In the genomic region with DNA sequence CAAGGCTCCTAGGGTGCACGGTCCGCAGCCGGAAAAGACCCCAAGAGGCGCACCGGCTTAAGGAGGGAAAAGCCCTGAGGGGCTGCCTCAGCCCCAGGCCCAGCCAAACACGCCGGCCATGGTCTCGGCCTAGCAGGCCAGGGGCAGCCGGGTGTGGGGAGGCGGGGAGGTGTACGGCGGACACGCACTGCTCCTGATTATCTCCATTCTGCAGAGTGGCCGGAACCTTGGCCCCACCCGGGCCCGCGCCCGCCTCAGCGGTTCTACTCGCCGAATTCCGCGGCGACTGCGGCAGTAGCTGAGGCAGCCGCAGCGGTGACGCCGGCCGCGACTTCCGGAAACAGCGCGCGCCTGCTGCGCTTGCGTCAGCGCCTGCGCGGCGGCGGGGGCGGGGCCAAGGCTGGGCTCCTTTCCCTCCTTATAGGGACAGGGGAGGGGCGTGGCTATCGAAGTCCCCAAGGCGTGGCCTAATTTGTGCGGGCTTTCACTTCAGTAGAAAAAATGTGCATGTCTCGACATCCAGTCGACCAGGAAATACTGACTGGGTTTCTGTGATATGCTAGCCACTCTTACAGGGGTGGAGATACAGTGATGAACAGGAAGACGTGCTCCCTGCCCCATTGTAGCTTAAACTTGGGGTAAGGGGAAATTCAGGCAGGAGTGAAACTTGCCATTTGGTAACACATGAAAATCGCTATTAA, we compare ENCODE assay signal across 8 cellular contexts. TPM values are rescaled to one million over a fixed set of nuclear protein-coding genes. Genes with fewer than 3 reads are reported as not detected.
A peak's percentile ranks its signal among the peaks of the same experiment; 100 is the strongest.
DNase-seq lines count a peak whose midpoint lies in the region; FAIRE-seq and TF ChIP-seq lines count a peak whose summit lies in the region.

A gene with protein sequence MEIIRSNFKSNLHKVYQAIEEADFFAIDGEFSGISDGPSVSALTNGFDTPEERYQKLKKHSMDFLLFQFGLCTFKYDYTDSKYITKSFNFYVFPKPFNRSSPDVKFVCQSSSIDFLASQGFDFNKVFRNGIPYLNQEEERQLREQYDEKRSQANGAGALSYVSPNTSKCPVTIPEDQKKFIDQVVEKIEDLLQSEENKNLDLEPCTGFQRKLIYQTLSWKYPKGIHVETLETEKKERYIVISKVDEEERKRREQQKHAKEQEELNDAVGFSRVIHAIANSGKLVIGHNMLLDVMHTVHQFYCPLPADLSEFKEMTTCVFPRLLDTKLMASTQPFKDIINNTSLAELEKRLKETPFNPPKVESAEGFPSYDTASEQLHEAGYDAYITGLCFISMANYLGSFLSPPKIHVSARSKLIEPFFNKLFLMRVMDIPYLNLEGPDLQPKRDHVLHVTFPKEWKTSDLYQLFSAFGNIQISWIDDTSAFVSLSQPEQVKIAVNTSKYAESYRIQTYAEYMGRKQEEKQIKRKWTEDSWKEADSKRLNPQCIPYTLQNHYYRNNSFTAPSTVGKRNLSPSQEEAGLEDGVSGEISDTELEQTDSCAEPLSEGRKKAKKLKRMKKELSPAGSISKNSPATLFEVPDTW (minus strand): TSS at position 342 of the 701 bp plus-strand sequence. CDS start 135 bp downstream, at position 207.

- peak within 1 kb of the TSS; percentile 39 for H3K14ac ChIP-seq in neuronal stem cell (ENCODE audit: low read length)

- TF ChIP-seq CTCF in NB4 (IDR thresholded peaks at IDR 0.05; ENCODE audit: low read depth, low read length) = no peak

- no peaks in the 10 kb centered on the region for H3K27me3 Mint-ChIP-seq in activated naive CD4-positive, alpha-beta T cell treated with anti-CD3 and anti-CD28 coated beads for 36 hours (ENCODE audit: low read depth)

- peaks cover 3 to 46% of the 10 kb centered on the region in 2 donors for H3K36me3 ChIP-seq in neuronal stem cell (replicated peaks in 1 of 2; ENCODE audit: control insufficient read depth in 2 of 2, insufficient read depth in 2 of 2, low read length in 2 of 2)
- H3K36me3 ChIP-seq in subcutaneous abdominal adipose tissue (ENCODE audit: control insufficient read depth in 5 of 5, insufficient read depth in 5 of 5, low read length in 5 of 5) = peaks cover 13 to 30% (median 20%) of the 10 kb centered on the region in 5 donors

- H3K18ac ChIP-seq in neuronal stem cell (ENCODE audit: low read length) = peak within 1 kb of the TSS; percentile 84

- H3K4me3 Mint-ChIP-seq in activated naive CD4-positive, alpha-beta T cell treated with anti-CD3 and anti-CD28 coated beads for 36 hours = peak within 1 kb of the TSS; percentile 88

- H3K4me1 Mint-ChIP-seq in activated naive CD4-positive, alpha-beta T cell treated with anti-CD3 and anti-CD28 coated beads for 36 hours (ENCODE audit: low read depth) = peaks cover 44% of the 10 kb centered on the region

- peak; percentile 89 for TF ChIP-seq POLR2A in NB4 (IDR thresholded peaks at IDR 0.05; ENCODE audit: extremely low read depth, insufficient read length)

- H2AFZ ChIP-seq in neuronal stem cell (ENCODE audit: low read length) = peak within 1 kb of the TSS; percentile 88

- peak within 1 kb of the TSS; percentile 85 for H3K4me2 ChIP-seq in neuronal stem cell (ENCODE audit: insufficient read depth, low read length, poor library complexity, severe bottlenecking)

- no peak within 1 kb of the TSS for H2BK15ac ChIP-seq in neuronal stem cell (ENCODE audit: low read length)

- H3K36me3 Mint-ChIP-seq in activated naive CD4-positive, alpha-beta T cell treated with anti-CD3 and anti-CD28 coated beads for 36 hours (ENCODE audit: low read depth) = peaks cover 22% of the 10 kb centered on the region

- POLR2A ChIA-PET in HEK293T (lab: Yijun Ruan, JAX) = interaction anchor here (1.0 to 1.8 kb wide), 2 partner anchors 10 to 32 kb away, joined by 3 to 4 read pairs; no protein-coding TSS in a partner anchor

- DNase-seq in HEK293T (ENCODE audit: extremely low spot score) (peak; percentile 96), NB4 (ENCODE audit: low read depth) (peak; percentile 97), SK-N-DZ (ENCODE audit: low spot score) (peak; percentile 96), frontal cortex (ENCODE audit: low spot score in 2 of 2) (peak; percentile 96 to 98), neuronal stem cell (ENCODE audit: low spot score) (peak; percentile 93)
- DNase-seq in activated naive CD4-positive, alpha-beta T cell treated with anti-CD3 and anti-CD28 coated beads for 36 hours = peak; percentile 99

- H2BK12ac ChIP-seq in neuronal stem cell (ENCODE audit: low read length) = no peak within 1 kb of the TSS

- no peak within 1 kb of the TSS for H4K8ac ChIP-seq in neuronal stem cell (ENCODE audit: low read depth, low read length)

- H3K27ac ChIP-seq in neuronal stem cell (replicated peaks; ENCODE audit: low read length) = peak within 1 kb of the TSS; percentile 69
- H3K27ac ChIP-seq in subcutaneous abdominal adipose tissue (ENCODE audit: low read depth, low read length) = peak within 1 kb of the TSS; percentile 81

- no peak within 1 kb of the TSS for H2BK120ac ChIP-seq in neuronal stem cell (ENCODE audit: low read depth, low read length)

- H3K9me3 ChIP-seq in neuronal stem cell (replicated peaks in 1 of 2; ENCODE audit: control insufficient read depth in 2 of 2, insufficient read depth in 1 of 2, low read depth in 1 of 2, low read length in 2 of 2) = peaks cover 0 to 1% of the 10 kb centered on the region in 2 donors
- no peaks in the 10 kb centered on the region for H3K9me3 ChIP-seq in subcutaneous abdominal adipose tissue (ENCODE audit: control insufficient read depth in 5 of 5, low read length in 5 of 5)

- H3K4me3 ChIP-seq in NB4 (ENCODE audit: low read depth, low read length) (peak within 1 kb of the TSS; percentile 84), neuronal stem cell (ENCODE audit: low read length in 2 of 2) (peak within 1 kb of the TSS; percentile 86 to 88), subcutaneous abdominal adipose tissue (ENCODE audit: low read depth in 1 of 5, low read length in 5 of 5) (peak within 1 kb of the TSS; percentile 85 to 95 (median 91))

- peak within 1 kb of the TSS; percentile 96 for H3K23ac ChIP-seq in neuronal stem cell (ENCODE audit: low read depth, low read length, poor library complexity)

- no CpG with 5 or more reads among the region's 51 CpGs for WGBS in neuronal stem cell (ENCODE audit: extremely low coverage in 2 of 2, insufficient read length in 2 of 2, insufficient replicate concordance in 1 of 2), 2 donors

- peak within 1 kb of the TSS; percentile 54 for H2BK5ac ChIP-seq in neuronal stem cell (ENCODE audit: low read length)

- H3K27me3 ChIP-seq in neuronal stem cell (ENCODE audit: control insufficient read depth in 3 of 3, insufficient read depth in 3 of 3, low read depth in 1 of 3, low read length in 3 of 3) (no peaks in the 10 kb centered on the region), subcutaneous abdominal adipose tissue (ENCODE audit: control insufficient read depth in 5 of 5, insufficient read depth in 4 of 5, low read length in 5 of 5) (no peaks in the 10 kb centered on the region)

- H4K91ac ChIP-seq in neuronal stem cell (ENCODE audit: low read depth, low read length, poor library complexity) = peak within 1 kb of the TSS; percentile 38

- peak within 1 kb of the TSS; percentile 79 for H2AK5ac ChIP-seq in neuronal stem cell (ENCODE audit: low read depth, low read length)

- H3K4me1 ChIP-seq in neuronal stem cell (ENCODE audit: control insufficient read depth in 2 of 2, insufficient read depth in 1 of 2, low read depth in 1 of 2, low read length in 2 of 2) = peaks cover 12 to 13% of the 10 kb centered on the region in 2 donors
- peaks cover 0 to 46% (median 38%) of the 10 kb centered on the region in 5 donors for H3K4me1 ChIP-seq in subcutaneous abdominal adipose tissue (ENCODE audit: control insufficient read depth in 5 of 5, insufficient read depth in 5 of 5, low read length in 5 of 5)

- peak within 1 kb of the TSS; percentile 96 for H3K27ac Mint-ChIP-seq in activated naive CD4-positive, alpha-beta T cell treated with anti-CD3 and anti-CD28 coated beads for 36 hours

- peak; percentile 63 for FAIRE-seq in G401.6 (lab: Jason Lieb, UNC)
- FAIRE-seq in frontal cortex (lab: Jason Lieb, UNC) = no peak

- no peaks in the 10 kb centered on the region for H3K9me3 Mint-ChIP-seq in activated naive CD4-positive, alpha-beta T cell treated with anti-CD3 and anti-CD28 coated beads for 36 hours

- no peak within 1 kb of the TSS for H3K4ac ChIP-seq in neuronal stem cell (ENCODE audit: low read length)

- peaks cover 7% of the 10 kb centered on the region for H3K79me1 ChIP-seq in neuronal stem cell (ENCODE audit: low read depth, low read length)

- CTCF ChIA-PET in HEK293T (lab: Yijun Ruan, JAX) = no interaction called here
- CTCF ChIA-PET in activated naive CD4-positive, alpha-beta T cell treated with anti-CD3 and anti-CD28 coated beads for 36 hours (lab: Charles Lee) = interaction anchor here (0.6 kb wide), 1 partner anchor 50 kb away, joined by 3 read pairs; no protein-coding TSS in a partner anchor

- peak within 1 kb of the TSS; percentile 97 for H3K9ac ChIP-seq in neuronal stem cell (ENCODE audit: low read depth, low read length, poor library complexity)
- peak within 1 kb of the TSS; percentile 71 to 97 (median 95) for H3K9ac ChIP-seq in subcutaneous abdominal adipose tissue (ENCODE audit: low read length in 5 of 5)

- intact Hi-C loops in activated naive CD4-positive, alpha-beta T cell treated with anti-CD3 and anti-CD28 coated beads for 36 hours (cut with micrococcal nuclease) = loop anchor here (1.0 to 5.0 kb wide), 7 partner anchors 276 to 1332 kb away; no protein-coding TSS in a partner anchor

TF ChIP-seq in HEK293T, 16 proteins besides CTCF, POLR2A, EP300 and RAD21:
- no peak for TF ChIP-seq BHLHE40 (IDR thresholded peaks at IDR 0.05; ENCODE audit: borderline replicate concordance)
- TF ChIP-seq, protein P1, sequence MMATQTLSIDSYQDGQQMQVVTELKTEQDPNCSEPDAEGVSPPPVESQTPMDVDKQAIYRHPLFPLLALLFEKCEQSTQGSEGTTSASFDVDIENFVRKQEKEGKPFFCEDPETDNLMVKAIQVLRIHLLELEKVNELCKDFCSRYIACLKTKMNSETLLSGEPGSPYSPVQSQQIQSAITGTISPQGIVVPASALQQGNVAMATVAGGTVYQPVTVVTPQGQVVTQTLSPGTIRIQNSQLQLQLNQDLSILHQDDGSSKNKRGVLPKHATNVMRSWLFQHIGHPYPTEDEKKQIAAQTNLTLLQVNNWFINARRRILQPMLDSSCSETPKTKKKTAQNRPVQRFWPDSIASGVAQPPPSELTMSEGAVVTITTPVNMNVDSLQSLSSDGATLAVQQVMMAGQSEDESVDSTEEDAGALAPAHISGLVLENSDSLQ (IDR thresholded peaks at IDR 0.05) = 0 out of 2 replicates have a peak, but pooled peaks have one; percentile 18
- peak; percentile 71; the same call in 1 of the 2 replicates for TF ChIP-seq ZNF384 (IDR thresholded peaks at IDR 0.05)
- TF ChIP-seq ELF4 (IDR thresholded peaks at IDR 0.05) = peak; percentile 90
- TF ChIP-seq L3MBTL2 (conservative IDR thresholded peaks at IDR 0.05) = peak; percentile 80
- TF ChIP-seq FOXA1 (IDR thresholded peaks at IDR 0.05) = no peak

RNA-seq across cellular contexts. Expression of the gene that starts here (rescaled TPM):
- 31.8 and 33.9 TPM in 2 replicates for polyA plus RNA-seq in SK-N-DZ (2014; cell fraction: cytosol; rRNA removed)
- 20.1 and 28.5 TPM in 2 replicates for polyA plus RNA-seq in SK-N-DZ (2014; cell fraction: nucleus; rRNA removed)
- 10 to 100 TPM; 41.8 to 44.0 TPM for total RNA-seq in activated naive CD4-positive, alpha-beta T cell treated with anti-CD3 and anti-CD28 coated beads for 36 hours
- 30.2 TPM for total RNA-seq in frontal cortex
- 24.0 TPM for polyA plus RNA-seq in neuronal stem cell (2013, experiment 1 of 2)
- polyA plus RNA-seq in neuronal stem cell (2013, experiment 2 of 2) = 24.7 TPM

Comparison
In these comparisons a context has a peak if more than half of its experiments do, and no peak if none do; other contexts are left out.
1. Peak in every context shown above with its lines: DNase-seq, H3K4me3 ChIP-seq and H3K27ac ChIP-seq.